ENCODE assay signal across 12 cellular contexts in the genomic region with DNA sequence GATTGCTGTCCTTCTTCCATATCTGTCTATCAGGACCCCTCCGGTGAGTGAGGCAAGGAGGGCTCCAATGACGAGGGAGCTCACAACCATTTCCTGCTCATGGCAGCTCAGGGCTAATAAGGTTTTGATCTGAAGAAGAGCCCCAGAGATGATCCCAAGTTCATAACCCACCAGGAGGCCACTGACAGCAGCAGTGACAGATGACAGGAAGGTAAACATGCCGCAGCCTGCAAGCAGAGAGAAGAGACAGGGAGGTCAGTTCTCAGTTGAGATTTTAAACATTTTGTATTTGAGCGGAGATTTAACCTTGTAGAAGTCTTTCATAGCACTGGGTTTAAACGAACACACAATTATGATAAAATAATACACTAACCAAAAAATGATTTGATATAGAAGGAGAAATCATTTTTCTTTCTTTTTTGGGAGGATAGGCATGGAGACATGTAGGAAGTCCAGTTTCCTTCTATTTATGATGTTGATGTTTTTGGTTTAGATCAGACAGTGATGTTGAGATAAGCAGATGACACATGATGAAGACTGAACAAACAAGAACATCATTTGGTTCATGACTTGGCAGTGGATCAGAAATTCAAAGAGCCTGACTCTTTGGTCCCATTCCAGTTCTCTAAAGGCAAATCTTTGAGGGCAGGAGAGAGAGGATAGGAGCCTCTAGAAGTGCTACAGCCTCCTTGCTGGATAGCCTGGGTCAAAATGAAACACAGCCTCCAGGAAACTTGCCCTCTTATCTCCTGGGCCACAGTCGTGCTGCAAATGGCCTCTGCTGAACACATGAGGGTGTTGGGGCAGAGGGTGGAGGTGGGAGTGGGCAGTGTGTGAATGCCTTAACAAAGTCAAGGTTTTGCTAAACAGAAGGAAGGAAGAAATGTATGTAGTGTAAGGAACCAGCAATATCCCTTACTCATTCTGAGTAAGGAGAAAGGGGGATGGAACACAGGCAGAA. TPM values are rescaled to one million over a fixed set of nuclear protein-coding genes. Genes with fewer than 3 reads are reported as not detected.
DNase-seq lines count a peak whose midpoint lies in the region; ATAC-seq and TF ChIP-seq lines count a peak whose summit lies in the region.
"Had no signal": no experiment of that assay in that cellular context is flagged by ENCODE, and none has a peak within 500 bp of the region (broad histone marks: within the 10 kb centered on the region; RNA-seq: fewer than 3 reads in every experiment).

No MANE protein-coding gene starts in this region.

- no peak overlapping the region for H3K27ac Mint-ChIP-seq in activated naive CD4-positive, alpha-beta T cell treated with anti-CD3 and anti-CD28 coated beads, Interleukin-2, amount 10 ng/mL, durations not matched to agents 7 days and 5 days
- H3K27ac Mint-ChIP-seq: activated T-cell treated with anti-CD3 and anti-CD28 coated beads, Interleukin-2, amount 50 U/mL, for 24 hours had no signal

- H3K9me3 Mint-ChIP-seq in activated naive CD4-positive, alpha-beta T cell treated with anti-CD3 and anti-CD28 coated beads, Interleukin-2, amount 10 ng/mL, durations not matched to agents 7 days and 5 days: no peaks in the 10 kb centered on the region
- H3K9me3 Mint-ChIP-seq: activated T-cell treated with anti-CD3 and anti-CD28 coated beads, Interleukin-2, amount 50 U/mL, for 24 hours had no signal

- no peak overlapping the region for H3K4me3 ChIP-seq in fibroblast of the aortic adventitia (ENCODE audit: low read depth, low read length)
- H3K4me3 ChIP-seq: coronary artery had no signal

- H3K4me3 Mint-ChIP-seq in activated naive CD4-positive, alpha-beta T cell treated with anti-CD3 and anti-CD28 coated beads, Interleukin-2, amount 10 ng/mL, durations not matched to agents 7 days and 5 days: no peak overlapping the region
- H3K4me3 Mint-ChIP-seq: activated T-cell treated with anti-CD3 and anti-CD28 coated beads, Interleukin-2, amount 50 U/mL, for 24 hours had no signal

- H3K4me1 Mint-ChIP-seq in activated naive CD4-positive, alpha-beta T cell treated with anti-CD3 and anti-CD28 coated beads, Interleukin-2, amount 10 ng/mL, durations not matched to agents 7 days and 5 days: peaks cover 8% of the 10 kb centered on the region

- DNase-seq in NCI-H1092 treated with DMSO at 0.1 percent for 48 hours (lab: John Stamatoyannopoulos, UW): peak; percentile 29
- no peak for DNase-seq in NCI-H1092 (lab: John Stamatoyannopoulos, UW)
- DNase-seq in fibroblast of the aortic adventitia (ENCODE audit: low read depth): peak; percentile 36
- peak; percentile 45 for DNase-seq in smooth muscle cell of the brain vasculature (ENCODE audit: low read depth, low spot score)
- no peak for DNase-seq in activated gamma-delta T cell treated with Interleukin-2 at 50 U/mL for 16 hours
- no peak for DNase-seq in activated naive CD4-positive, alpha-beta T cell treated with anti-CD3 and anti-CD28 coated beads, Interleukin-2, amount 10 ng/mL, durations not matched to agents 7 days and 5 days
- DNase-seq: activated T-cell treated with anti-CD3 and anti-CD28 coated beads, Interleukin-2, amount 50 U/mL, for 24 hours had no signal

- peaks cover 8% of the 10 kb centered on the region for H3K27me3 Mint-ChIP-seq in activated naive CD4-positive, alpha-beta T cell treated with anti-CD3 and anti-CD28 coated beads, Interleukin-2, amount 10 ng/mL, durations not matched to agents 7 days and 5 days
- H3K27me3 Mint-ChIP-seq: activated T-cell treated with anti-CD3 and anti-CD28 coated beads, Interleukin-2, amount 50 U/mL, for 24 hours had no signal

- CTCF ChIA-PET in activated naive CD4-positive, alpha-beta T cell treated with anti-CD3 and anti-CD28 coated beads, Interleukin-2, amount 10 ng/mL, durations not matched to agents 7 days and 5 days (lab: Charles Lee): interaction anchor here (1.0 kb wide), 1 partner anchor 56 kb away, joined by 3 read pairs; no protein-coding TSS in a partner anchor

- TF ChIP-seq CTCF in fibroblast of the aortic adventitia (IDR thresholded peaks at IDR 0.05; ENCODE audit: insufficient read depth, low read length): no peak

- ATAC-seq in SK-N-SH treated with all-trans-retinoic acid at 6 μM for 48 hours: no peak; the same call in 2 of the 3 replicates
- no peak for ATAC-seq in GM18870 (IDR thresholded peaks at IDR 0.05; ENCODE audit: unreplicated experiment)

- no peaks in the 10 kb centered on the region for H3K36me3 Mint-ChIP-seq in activated naive CD4-positive, alpha-beta T cell treated with anti-CD3 and anti-CD28 coated beads, Interleukin-2, amount 10 ng/mL, durations not matched to agents 7 days and 5 days

TF ChIP-seq in SK-N-SH treated with all-trans-retinoic acid at 6 μM for 48 hours, 23 proteins besides CTCF, POLR2A, EP300 and RAD21:
- TF ChIP-seq ZFP30 (CRISPR knock-in tag; IDR thresholded peaks at IDR 0.05) (no peak), ZNF565 (CRISPR knock-in tag; conservative IDR thresholded peaks at IDR 0.05; ENCODE audit: low read depth) (no peak), TOX (CRISPR knock-in tag; IDR thresholded peaks at IDR 0.05; ENCODE audit: borderline replicate concordance) (no peak), ZNF70 (CRISPR knock-in tag; IDR thresholded peaks at IDR 0.05) (no peak), GLIS3 (CRISPR knock-in tag; IDR thresholded peaks at IDR 0.05) (no peak), ISL1 (CRISPR knock-in tag; IDR thresholded peaks at IDR 0.05) (peak; percentile 59), ARNTL (CRISPR knock-in tag; IDR thresholded peaks at IDR 0.05; ENCODE audit: borderline replicate concordance, low read depth) (no peak), ZFP3 (CRISPR knock-in tag; IDR thresholded peaks at IDR 0.05) (peak; percentile 95)
- TF ChIP-seq, protein P1, sequence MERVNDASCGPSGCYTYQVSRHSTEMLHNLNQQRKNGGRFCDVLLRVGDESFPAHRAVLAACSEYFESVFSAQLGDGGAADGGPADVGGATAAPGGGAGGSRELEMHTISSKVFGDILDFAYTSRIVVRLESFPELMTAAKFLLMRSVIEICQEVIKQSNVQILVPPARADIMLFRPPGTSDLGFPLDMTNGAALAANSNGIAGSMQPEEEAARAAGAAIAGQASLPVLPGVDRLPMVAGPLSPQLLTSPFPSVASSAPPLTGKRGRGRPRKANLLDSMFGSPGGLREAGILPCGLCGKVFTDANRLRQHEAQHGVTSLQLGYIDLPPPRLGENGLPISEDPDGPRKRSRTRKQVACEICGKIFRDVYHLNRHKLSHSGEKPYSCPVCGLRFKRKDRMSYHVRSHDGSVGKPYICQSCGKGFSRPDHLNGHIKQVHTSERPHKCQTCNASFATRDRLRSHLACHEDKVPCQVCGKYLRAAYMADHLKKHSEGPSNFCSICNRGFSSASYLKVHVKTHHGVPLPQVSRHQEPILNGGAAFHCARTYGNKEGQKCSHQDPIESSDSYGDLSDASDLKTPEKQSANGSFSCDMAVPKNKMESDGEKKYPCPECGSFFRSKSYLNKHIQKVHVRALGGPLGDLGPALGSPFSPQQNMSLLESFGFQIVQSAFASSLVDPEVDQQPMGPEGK (CRISPR knock-in tag; IDR thresholded peaks at IDR 0.05; ENCODE audit: borderline replicate concordance): no peak
- TF ChIP-seq, protein P2, sequence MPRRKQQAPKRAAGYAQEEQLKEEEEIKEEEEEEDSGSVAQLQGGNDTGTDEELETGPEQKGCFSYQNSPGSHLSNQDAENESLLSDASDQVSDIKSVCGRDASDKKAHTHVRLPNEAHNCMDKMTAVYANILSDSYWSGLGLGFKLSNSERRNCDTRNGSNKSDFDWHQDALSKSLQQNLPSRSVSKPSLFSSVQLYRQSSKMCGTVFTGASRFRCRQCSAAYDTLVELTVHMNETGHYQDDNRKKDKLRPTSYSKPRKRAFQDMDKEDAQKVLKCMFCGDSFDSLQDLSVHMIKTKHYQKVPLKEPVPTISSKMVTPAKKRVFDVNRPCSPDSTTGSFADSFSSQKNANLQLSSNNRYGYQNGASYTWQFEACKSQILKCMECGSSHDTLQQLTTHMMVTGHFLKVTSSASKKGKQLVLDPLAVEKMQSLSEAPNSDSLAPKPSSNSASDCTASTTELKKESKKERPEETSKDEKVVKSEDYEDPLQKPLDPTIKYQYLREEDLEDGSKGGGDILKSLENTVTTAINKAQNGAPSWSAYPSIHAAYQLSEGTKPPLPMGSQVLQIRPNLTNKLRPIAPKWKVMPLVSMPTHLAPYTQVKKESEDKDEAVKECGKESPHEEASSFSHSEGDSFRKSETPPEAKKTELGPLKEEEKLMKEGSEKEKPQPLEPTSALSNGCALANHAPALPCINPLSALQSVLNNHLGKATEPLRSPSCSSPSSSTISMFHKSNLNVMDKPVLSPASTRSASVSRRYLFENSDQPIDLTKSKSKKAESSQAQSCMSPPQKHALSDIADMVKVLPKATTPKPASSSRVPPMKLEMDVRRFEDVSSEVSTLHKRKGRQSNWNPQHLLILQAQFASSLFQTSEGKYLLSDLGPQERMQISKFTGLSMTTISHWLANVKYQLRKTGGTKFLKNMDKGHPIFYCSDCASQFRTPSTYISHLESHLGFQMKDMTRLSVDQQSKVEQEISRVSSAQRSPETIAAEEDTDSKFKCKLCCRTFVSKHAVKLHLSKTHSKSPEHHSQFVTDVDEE (CRISPR knock-in tag; IDR thresholded peaks at IDR 0.05): peak; percentile 69; the same call in 1 of the 2 replicates

RNA-seq across cellular contexts. Expression of gene SLC2A12, which starts 22.6 kb away (rescaled TPM):
- 3.3 and 8.6 TPM in 2 replicates for total RNA-seq in fibroblast of the aortic adventitia (ENCODE audit: low replicate concordance)
- total RNA-seq: A673; T-helper 1 cell treated with Interleukin-12 subunit alpha and Interleukin-12 subunit beta and Interleukin-4 antibody, amounts not matched to agents 30 ng/mL and 1 ng/mL, for 36 hours had no signal

Comparison
In these comparisons a context has a peak if more than half of its experiments do, and no peak if none do; other contexts are left out.
1. DNase-seq: peak in NCI-H1092 treated with DMSO at 0.1 percent for 48 hours (single experiment), fibroblast of the aortic adventitia (single experiment) and smooth muscle cell of the brain vasculature (single experiment); none in NCI-H1092 (single experiment), activated gamma-delta T cell treated with Interleukin-2 at 50 U/mL for 16 hours (single experiment) and activated naive CD4-positive, alpha-beta T cell treated with anti-CD3 and anti-CD28 coated beads, Interleukin-2, amount 10 ng/mL, durations not matched to agents 7 days and 5 days (single experiment).